ENCODE assay signal across 1 cellular context in the genomic region with DNA sequence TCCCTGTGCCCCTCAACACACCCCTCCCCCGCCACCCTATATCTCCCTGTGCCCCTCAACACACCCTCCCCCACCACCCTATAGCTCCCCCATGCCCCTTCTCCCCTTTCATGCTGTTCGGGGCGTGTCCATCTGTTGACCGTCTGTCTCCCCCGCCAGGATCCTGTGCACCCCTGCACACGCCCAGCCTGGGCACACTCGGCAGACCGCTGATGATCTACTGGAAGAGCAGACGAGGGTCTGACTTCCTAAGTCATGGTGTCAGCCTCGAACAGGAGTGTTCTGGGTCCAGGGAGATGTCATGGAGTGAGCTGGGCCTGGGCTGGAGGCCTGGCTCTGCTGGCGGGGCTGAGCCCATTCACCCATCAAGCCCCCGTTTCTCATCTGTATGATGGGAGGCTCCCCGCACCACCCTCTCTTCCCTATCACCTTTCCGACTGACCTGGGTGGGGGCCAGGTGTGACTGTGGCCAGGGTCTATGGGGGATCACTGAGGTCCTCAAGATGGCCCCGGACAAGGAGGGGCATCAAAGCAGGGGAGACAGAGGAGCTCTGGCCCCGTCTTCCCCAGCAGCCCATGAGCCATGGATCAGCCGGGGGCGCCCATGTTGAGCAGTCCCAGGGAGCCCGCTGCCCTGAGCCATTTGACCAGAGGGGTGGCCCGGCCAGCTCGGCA.
TF ChIP-seq lines count a peak whose summit lies in the region.

No MANE protein-coding gene starts in this region.

TF ChIP-seq in HepG2, 621 proteins besides CTCF, POLR2A, EP300 and RAD21:
- TF ChIP-seq, protein P1, sequence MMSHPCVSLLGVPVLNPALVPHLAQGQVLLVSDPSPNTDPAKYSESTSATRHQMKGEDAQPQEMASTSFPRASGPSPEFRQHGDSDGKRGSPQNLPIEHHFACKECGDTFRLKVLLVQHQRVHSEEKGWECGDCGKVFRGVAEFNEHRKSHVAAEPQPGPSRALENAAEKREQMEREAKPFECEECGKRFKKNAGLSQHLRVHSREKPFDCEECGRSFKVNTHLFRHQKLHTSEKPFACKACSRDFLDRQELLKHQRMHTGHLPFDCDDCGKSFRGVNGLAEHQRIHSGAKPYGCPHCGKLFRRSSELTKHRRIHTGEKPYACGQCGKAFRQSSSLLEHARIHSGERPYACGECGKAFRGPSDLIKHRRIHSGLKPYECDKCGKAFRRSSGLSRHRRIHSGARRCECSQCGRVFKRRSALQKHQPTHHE (CRISPR knock-in tag; IDR thresholded peaks at IDR 0.05; ENCODE audit: borderline replicate concordance): 0 out of 2 replicates have a peak, but pooled peaks have one; percentile 16
- TF ChIP-seq, protein P2, sequence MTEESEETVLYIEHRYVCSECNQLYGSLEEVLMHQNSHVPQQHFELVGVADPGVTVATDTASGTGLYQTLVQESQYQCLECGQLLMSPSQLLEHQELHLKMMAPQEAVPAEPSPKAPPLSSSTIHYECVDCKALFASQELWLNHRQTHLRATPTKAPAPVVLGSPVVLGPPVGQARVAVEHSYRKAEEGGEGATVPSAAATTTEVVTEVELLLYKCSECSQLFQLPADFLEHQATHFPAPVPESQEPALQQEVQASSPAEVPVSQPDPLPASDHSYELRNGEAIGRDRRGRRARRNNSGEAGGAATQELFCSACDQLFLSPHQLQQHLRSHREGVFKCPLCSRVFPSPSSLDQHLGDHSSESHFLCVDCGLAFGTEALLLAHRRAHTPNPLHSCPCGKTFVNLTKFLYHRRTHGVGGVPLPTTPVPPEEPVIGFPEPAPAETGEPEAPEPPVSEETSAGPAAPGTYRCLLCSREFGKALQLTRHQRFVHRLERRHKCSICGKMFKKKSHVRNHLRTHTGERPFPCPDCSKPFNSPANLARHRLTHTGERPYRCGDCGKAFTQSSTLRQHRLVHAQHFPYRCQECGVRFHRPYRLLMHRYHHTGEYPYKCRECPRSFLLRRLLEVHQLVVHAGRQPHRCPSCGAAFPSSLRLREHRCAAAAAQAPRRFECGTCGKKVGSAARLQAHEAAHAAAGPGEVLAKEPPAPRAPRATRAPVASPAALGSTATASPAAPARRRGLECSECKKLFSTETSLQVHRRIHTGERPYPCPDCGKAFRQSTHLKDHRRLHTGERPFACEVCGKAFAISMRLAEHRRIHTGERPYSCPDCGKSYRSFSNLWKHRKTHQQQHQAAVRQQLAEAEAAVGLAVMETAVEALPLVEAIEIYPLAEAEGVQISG (CRISPR knock-in tag; IDR thresholded peaks at IDR 0.05): 0 out of 2 replicates have a peak, but pooled peaks have one; percentile 9
- TF ChIP-seq, protein P3, sequence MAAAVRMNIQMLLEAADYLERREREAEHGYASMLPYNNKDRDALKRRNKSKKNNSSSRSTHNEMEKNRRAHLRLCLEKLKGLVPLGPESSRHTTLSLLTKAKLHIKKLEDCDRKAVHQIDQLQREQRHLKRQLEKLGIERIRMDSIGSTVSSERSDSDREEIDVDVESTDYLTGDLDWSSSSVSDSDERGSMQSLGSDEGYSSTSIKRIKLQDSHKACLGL (CRISPR knock-in tag; IDR thresholded peaks at IDR 0.05): 0 out of 2 replicates have a peak, but pooled peaks have one; percentile 30
- TF ChIP-seq, protein P4, sequence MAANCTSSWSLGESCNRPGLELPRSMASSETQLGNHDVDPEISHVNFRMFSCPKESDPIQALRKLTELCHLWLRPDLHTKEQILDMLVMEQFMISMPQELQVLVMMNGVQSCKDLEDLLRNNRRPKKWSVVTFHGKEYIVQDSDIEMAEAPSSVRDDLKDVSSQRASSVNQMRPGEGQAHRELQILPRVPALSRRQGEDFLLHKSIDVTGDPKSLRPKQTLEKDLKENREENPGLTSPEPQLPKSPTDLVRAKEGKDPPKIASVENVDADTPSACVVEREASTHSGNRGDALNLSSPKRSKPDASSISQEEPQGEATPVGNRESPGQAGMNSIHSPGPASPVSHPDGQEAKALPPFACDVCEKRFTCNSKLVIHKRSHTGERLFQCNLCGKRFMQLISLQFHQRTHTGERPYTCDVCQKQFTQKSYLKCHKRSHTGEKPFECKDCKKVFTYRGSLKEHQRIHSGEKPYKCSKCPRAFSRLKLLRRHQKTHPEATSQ (CRISPR knock-in tag; IDR thresholded peaks at IDR 0.05; ENCODE audit: borderline replicate concordance): no peak
- TF ChIP-seq, protein P5, sequence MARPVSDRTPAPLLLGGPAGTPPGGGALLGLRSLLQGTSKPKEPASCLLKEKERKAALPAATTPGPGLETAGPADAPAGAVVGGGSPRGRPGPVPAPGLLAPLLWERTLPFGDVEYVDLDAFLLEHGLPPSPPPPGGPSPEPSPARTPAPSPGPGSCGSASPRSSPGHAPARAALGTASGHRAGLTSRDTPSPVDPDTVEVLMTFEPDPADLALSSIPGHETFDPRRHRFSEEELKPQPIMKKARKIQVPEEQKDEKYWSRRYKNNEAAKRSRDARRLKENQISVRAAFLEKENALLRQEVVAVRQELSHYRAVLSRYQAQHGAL (CRISPR knock-in tag; IDR thresholded peaks at IDR 0.05; ENCODE audit: not compliant biosample characterization): no peak
- TF ChIP-seq NR2F1 (CRISPR knock-in tag; IDR thresholded peaks at IDR 0.05): no peak
- no peak for TF ChIP-seq SIX1 (CRISPR knock-in tag; IDR thresholded peaks at IDR 0.05; ENCODE audit: borderline replicate concordance)
